Comparison of ENCODE assay signal across 27 cellular contexts in the genomic region with DNA sequence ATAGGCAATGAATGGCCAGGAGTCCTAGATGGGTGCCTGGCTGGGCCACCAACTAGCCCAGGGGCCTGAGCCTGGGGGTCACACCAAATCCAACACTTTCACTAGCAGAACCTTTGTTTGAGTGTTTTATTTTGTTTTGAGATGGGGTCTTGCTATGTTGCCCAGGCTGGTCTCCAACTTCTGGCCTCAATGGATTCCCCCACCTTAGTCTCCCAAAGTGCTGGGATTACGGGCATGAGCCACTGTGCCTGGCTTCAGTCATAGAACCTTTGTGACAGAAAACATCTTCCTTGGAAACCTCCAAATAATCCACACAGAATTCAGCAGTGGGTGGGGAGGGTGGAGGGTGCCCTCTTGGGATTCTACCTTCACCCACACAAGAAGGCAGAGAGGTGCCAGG. TPM values are rescaled to one million over a fixed set of nuclear protein-coding genes. Genes with fewer than 3 reads are reported as not detected.
DNase-seq lines count a peak whose midpoint lies in the region; ATAC-seq, FAIRE-seq and TF ChIP-seq lines count a peak whose summit lies in the region.
"Had no signal": no experiment of that assay in that cellular context is flagged by ENCODE, and none has a peak within 500 bp of the region (broad histone marks: within the 10 kb centered on the region; RNA-seq: fewer than 3 reads in every experiment).

No MANE protein-coding gene starts in this region.

- intact Hi-C loops in activated naive CD4-positive, alpha-beta T cell treated with anti-CD3 and anti-CD28 coated beads for 36 hours (cut with micrococcal nuclease): no loop called here
- intact Hi-C loops in K562 (cut with micrococcal nuclease): no loop called here
- intact Hi-C loops in spleen (cut with DNase I; ENCODE audit: low total_unique reads): no loop called here

- CTCF ChIA-PET in activated naive CD4-positive, alpha-beta T cell treated with anti-CD3 and anti-CD28 coated beads, Interleukin-2, amount 10 ng/mL, durations not matched to agents 7 days and 5 days (lab: Charles Lee): interaction anchor here (1.2 kb wide), 1 partner anchor 207 kb away, joined by 3 read pairs; no protein-coding TSS in a partner anchor
- CTCF ChIA-PET in activated naive CD4-positive, alpha-beta T cell treated with anti-CD3 and anti-CD28 coated beads for 36 hours (lab: Charles Lee): interaction anchor here (1.5 kb wide), 1 partner anchor 12 kb away, joined by 4 read pairs; no protein-coding TSS in a partner anchor
- CTCF ChIA-PET in K562 (lab: Yijun Ruan, JAX; ENCODE audit: low intra/inter-chr PET ratio): no interaction called here

- no peak for DNase-seq in activated naive CD4-positive, alpha-beta T cell treated with anti-CD3 and anti-CD28 coated beads, Interleukin-2, amount 10 ng/mL, durations not matched to agents 7 days and 5 days
- no peak for DNase-seq in activated naive CD4-positive, alpha-beta T cell treated with anti-CD3 and anti-CD28 coated beads for 36 hours
- no peak for DNase-seq in K562 (ENCODE audit: extremely low read depth in 1 of 4, low spot score in 3 of 4)
- no peak for DNase-seq in spleen
- DNase-seq in NCI-H2107 treated with DMSO at 0.1 percent for 48 hours (lab: John Stamatoyannopoulos, UW; ENCODE audit: unreplicated experiment): no peak
- DNase-seq: activated CD4-positive, alpha-beta memory T cell treated with anti-CD3 and anti-CD28 coated beads, Interleukin-2, amount 10 ng/mL, durations not matched to agents 7 days and 5 days; activated T-cell treated with anti-CD3 and anti-CD28 coated beads, Interleukin-2, amount 50 U/mL, for 72 hours; body of pancreas; endodermal cell; IMR-90; NCI-H748 treated with DMSO at 0.1 percent for 48 hours; posterior cingulate gyrus; stimulated activated CD4-positive, alpha-beta T cell treated with anti-CD3 and anti-CD28 coated beads, Interleukin-2, amount 100 ng/mL, for 48 hours; T-helper 17 cell had no signal

- FAIRE-seq in K562 (lab: Jason Lieb, UNC): no peak
- FAIRE-seq: A204.1, colon, GM18507, urothelium cell line had no signal

- H3K9me3 Mint-ChIP-seq in activated naive CD4-positive, alpha-beta T cell treated with anti-CD3 and anti-CD28 coated beads, Interleukin-2, amount 10 ng/mL, durations not matched to agents 7 days and 5 days: no peaks in the 10 kb centered on the region
- H3K9me3 Mint-ChIP-seq in activated naive CD4-positive, alpha-beta T cell treated with anti-CD3 and anti-CD28 coated beads for 36 hours: no peaks in the 10 kb centered on the region
- H3K9me3 Mint-ChIP-seq: activated CD4-positive, alpha-beta memory T cell treated with anti-CD3 and anti-CD28 coated beads, Interleukin-2, amount 10 ng/mL, durations not matched to agents 7 days and 5 days; activated naive CD4-positive, alpha-beta T cell treated with anti-CD3 and anti-CD28 coated beads, Interleukin-2, amount 50 U/mL, for 72 hours; activated T-cell treated with anti-CD3 and anti-CD28 coated beads, Interleukin-2, amount 50 U/mL, for 72 hours; endodermal cell had no signal

- H3K4me1 ChIP-seq in K562 (replicated peaks in 1 of 2; ENCODE audit: control insufficient read depth in 2 of 2, insufficient read depth in 2 of 2, low read length in 2 of 2) (peaks cover 30 to 42% of the 10 kb centered on the region in 2 experiments; a peak in 4 of 5 replicates), spleen (peaks cover 27 to 97% (median 66%) of the 10 kb centered on the region in 6 donors)

- no peaks in the 10 kb centered on the region for H4K20me1 ChIP-seq in K562 (replicated peaks; ENCODE audit: control insufficient read depth, insufficient read depth, low read length)

- no peak for TF ChIP-seq EP300 in K562 (IDR thresholded peaks at IDR 0.05; ENCODE audit: low read length)

- no peaks in the 10 kb centered on the region for H3K27me3 ChIP-seq in K562 (ENCODE audit: control insufficient read depth in 2 of 2, insufficient read depth in 2 of 2, low read length in 2 of 2)
- no peaks in the 10 kb centered on the region for H3K27me3 ChIP-seq in spleen (replicated peaks in 1 of 7)
- H3K27me3 ChIP-seq: body of pancreas had no signal

- ATAC-seq in K562 (no peak), GM21515 (IDR thresholded peaks at IDR 0.05; ENCODE audit: unreplicated experiment) (no peak)
- ATAC-seq: activated naive CD4-positive, alpha-beta T cell treated with anti-CD3 and anti-CD28 coated beads, Interleukin-2, amount 50 U/mL, for 72 hours; activated T-cell treated with anti-CD3 and anti-CD28 coated beads, Interleukin-2, amount 50 U/mL, for 72 hours; body of pancreas; T-helper 17 cell had no signal

- no peaks in the 10 kb centered on the region for H3K27me3 Mint-ChIP-seq in activated naive CD4-positive, alpha-beta T cell treated with anti-CD3 and anti-CD28 coated beads, Interleukin-2, amount 10 ng/mL, durations not matched to agents 7 days and 5 days
- no peaks in the 10 kb centered on the region for H3K27me3 Mint-ChIP-seq in activated naive CD4-positive, alpha-beta T cell treated with anti-CD3 and anti-CD28 coated beads for 36 hours (ENCODE audit: low read depth)
- H3K27me3 Mint-ChIP-seq: activated CD4-positive, alpha-beta memory T cell treated with anti-CD3 and anti-CD28 coated beads, Interleukin-2, amount 10 ng/mL, durations not matched to agents 7 days and 5 days; T-helper 17 cell had no signal

- no peaks in the 10 kb centered on the region; the same call in 2 of the 3 replicates for H3K36me3 ChIP-seq in K562 (ENCODE audit: control insufficient read depth, insufficient read depth, low read length)
- peaks cover 0 to 38% (median 10%) of the 10 kb centered on the region in 6 donors for H3K36me3 ChIP-seq in spleen

- no peak overlapping the region for H3K4me3 ChIP-seq in K562
- peak overlapping the region in 7 of 8 donors; percentile 8 to 67 (median 38) for H3K4me3 ChIP-seq in spleen
- H3K4me3 ChIP-seq: body of pancreas, lung, skin epidermis had no signal

- TF ChIP-seq CTCF in K562 (IDR thresholded peaks at IDR 0.05 in 2 of 3, conservative IDR thresholded peaks at IDR 0.05 in 1 of 3; ENCODE audit: insufficient read depth in 2 of 3, low read depth in 1 of 3, low read length in 3 of 3) (no peak), spleen (IDR thresholded peaks at IDR 0.05 in 8 of 11, conservative IDR thresholded peaks at IDR 0.05 in 3 of 11) (no peak)

- POLR2A ChIA-PET in K562 (lab: Yijun Ruan, JAX): no interaction called here

- WGBS in K562 (ENCODE audit: insufficient coverage, low coverage, missing lambda C conversion rate): 88% methylated on average over 1 of the region's 1 CpG
- 81 to 88% (median 83%) methylated on average over 1 of the region's 1 CpG for WGBS in spleen, 5 donors

- no peak overlapping the region for H2AFZ ChIP-seq in K562 (ENCODE audit: low read depth, low read length)

- in situ Hi-C loops in K562 (cut with MboI): no loop called here

- TF ChIP-seq RAD21 in K562 (CRISPR knock-in tag; conservative IDR thresholded peaks at IDR 0.05 in 1 of 2, IDR thresholded peaks at IDR 0.05 in 1 of 2): no peak

- TF ChIP-seq POLR2A in K562 (conservative IDR thresholded peaks at IDR 0.05): no peak
- TF ChIP-seq POLR2A in spleen (IDR thresholded peaks at IDR 0.05): no peak

- H3K9me3 ChIP-seq in K562 (replicated peaks; ENCODE audit: control insufficient read depth, insufficient read depth, low read depth, low read length) (no peaks in the 10 kb centered on the region), spleen (no peaks in the 10 kb centered on the region)
- H3K9me3 ChIP-seq: body of pancreas had no signal

- peak overlapping the region; percentile 64 for H3K27ac Mint-ChIP-seq in activated naive CD4-positive, alpha-beta T cell treated with anti-CD3 and anti-CD28 coated beads, Interleukin-2, amount 10 ng/mL, durations not matched to agents 7 days and 5 days
- H3K27ac Mint-ChIP-seq in activated naive CD4-positive, alpha-beta T cell treated with anti-CD3 and anti-CD28 coated beads for 36 hours: no peak overlapping the region
- H3K27ac Mint-ChIP-seq: activated CD4-positive, alpha-beta memory T cell treated with anti-CD3 and anti-CD28 coated beads, Interleukin-2, amount 10 ng/mL, durations not matched to agents 7 days and 5 days; activated naive CD4-positive, alpha-beta T cell treated with anti-CD3 and anti-CD28 coated beads, Interleukin-2, amount 50 U/mL, for 72 hours; endodermal cell; T-helper 17 cell had no signal

- H3K4me1 Mint-ChIP-seq in activated naive CD4-positive, alpha-beta T cell treated with anti-CD3 and anti-CD28 coated beads, Interleukin-2, amount 10 ng/mL, durations not matched to agents 7 days and 5 days: peaks cover 47% of the 10 kb centered on the region
- H3K4me1 Mint-ChIP-seq in activated naive CD4-positive, alpha-beta T cell treated with anti-CD3 and anti-CD28 coated beads for 36 hours (ENCODE audit: low read depth): peaks cover 40% of the 10 kb centered on the region

- H3K36me3 Mint-ChIP-seq in activated naive CD4-positive, alpha-beta T cell treated with anti-CD3 and anti-CD28 coated beads, Interleukin-2, amount 10 ng/mL, durations not matched to agents 7 days and 5 days: no peaks in the 10 kb centered on the region
- no peaks in the 10 kb centered on the region for H3K36me3 Mint-ChIP-seq in activated naive CD4-positive, alpha-beta T cell treated with anti-CD3 and anti-CD28 coated beads for 36 hours (ENCODE audit: low read depth)

- H3K79me2 ChIP-seq in K562 (ENCODE audit: control insufficient read depth, insufficient read depth, low read length): peaks cover 16% of the 10 kb centered on the region

- 0 out of 4 replicates have a peak overlapping the region, but pooled peaks of 1 of the 2 experiments have one; percentile 56 for H3K9ac ChIP-seq in K562 (ENCODE audit: insufficient read depth in 1 of 2, low read depth in 2 of 2, low read length in 2 of 2)

- no peak overlapping the region for H3K4me2 ChIP-seq in K562 (ENCODE audit: insufficient read depth, low read length)

- BruUV-seq in K562 (replicated peaks; lab: Mats Ljungman, UMichigan): no TSS peak

- no peak overlapping the region for H3K4me3 Mint-ChIP-seq in activated naive CD4-positive, alpha-beta T cell treated with anti-CD3 and anti-CD28 coated beads, Interleukin-2, amount 10 ng/mL, durations not matched to agents 7 days and 5 days
- no peak overlapping the region for H3K4me3 Mint-ChIP-seq in activated naive CD4-positive, alpha-beta T cell treated with anti-CD3 and anti-CD28 coated beads for 36 hours
- H3K4me3 Mint-ChIP-seq: activated CD4-positive, alpha-beta memory T cell treated with anti-CD3 and anti-CD28 coated beads, Interleukin-2, amount 10 ng/mL, durations not matched to agents 7 days and 5 days; activated T-cell treated with anti-CD3 and anti-CD28 coated beads, Interleukin-2, amount 50 U/mL, for 72 hours; endodermal cell; T-helper 17 cell had no signal

- H3K27ac ChIP-seq in K562 (ENCODE audit: extremely low read depth, low read depth, low read length) (no peak overlapping the region), spleen (peak overlapping the region in 7 of 8 donors; percentile 85 to 99 (median 93))
- H3K27ac ChIP-seq: body of pancreas, HL-60, VCaP had no signal

- peaks cover 4% of the 10 kb centered on the region for H3K9me1 ChIP-seq in K562 (ENCODE audit: control insufficient read depth, insufficient read depth, low read length)

RNA-seq across cellular contexts. Expression of a gene that starts 6.1 kb away (rescaled TPM):
- total RNA-seq in activated naive CD4-positive, alpha-beta T cell treated with anti-CD3 and anti-CD28 coated beads for 36 hours: 10 to 100 TPM; 48.2 to 60.0 TPM
- 26.1 and 58.3 TPM in 2 replicates for total RNA-seq in K562 (2011; cell fraction: chromatin; rRNA removed; ENCODE audit: low replicate concordance)
- 30.5 and 42.7 TPM in 2 replicates for total RNA-seq in K562 (2011; cell fraction: nucleolus; rRNA removed)
- 28.7 and 35.1 TPM in 2 replicates for total RNA-seq in K562 (2011; cell fraction: nucleoplasm; rRNA removed)
- total RNA-seq in K562 (2014; rRNA removed) (8.4 and 12.7 TPM in 2 replicates), K562 (2014; rRNA removed; fragmentation: Illumina TruSeq; extraction: Trizol) (10.6 and 13.0 TPM in 2 replicates), K562 (2015; rRNA removed; fragmentation: Illumina TruSeq; extraction: Trizol) (11.9 and 12.2 TPM in 2 replicates), K562 (2021) (57.8 and 63.1 TPM in 2 replicates), spleen (100 to 1,000 TPM in 6 of 7 donors, 10 to 100 TPM in 1; 87.7 to 256 (median 132) TPM)
- polyA plus RNA-seq in K562 (2011; rRNA removed) (19.9 and 22.9 TPM in 2 replicates), K562 (2014; fragmentation: Illumina TruSeq; extraction: Trizol) (50.6 and 59.4 TPM in 2 replicates), K562 (2014; fragmentation: Nextera tagmentation; extraction: Ambion mirVana) (1 to 10 TPM; 1.2 to 1.7 TPM), K562 (2014; rRNA removed) (37.6 and 39.7 TPM in 2 replicates), spleen (10 to 100 TPM; 26.6 to 77.3 (median 31.4) TPM)
- polyA plus RNA-seq in K562 (2011; cell fraction: cytosol; rRNA removed): 18.1 and 22.9 TPM in 2 replicates
- 9.4 and 10.8 TPM in 2 replicates for polyA plus RNA-seq in K562 (2011; cell fraction: nucleus; rRNA removed)
- polyA plus RNA-seq in K562 (2012): 53.1 and 56.7 TPM in 2 replicates
- 16.0 and 20.3 TPM in 2 replicates for polyA minus RNA-seq in K562 (2011; rRNA and poly(A)+ RNA removed)
- polyA minus RNA-seq in K562 (2011; cell fraction: cytosol; rRNA and poly(A)+ RNA removed): 18.1 and 18.7 TPM in 2 replicates
- polyA minus RNA-seq in K562 (2011; cell fraction: nucleus; rRNA and poly(A)+ RNA removed): 7.5 and 8.3 TPM in 2 replicates

RNA-seq across cellular contexts. Expression of a gene that starts 20.9 kb away (rescaled TPM):
- 10 to 100 TPM; 50.9 to 53.0 TPM for total RNA-seq in activated naive CD4-positive, alpha-beta T cell treated with anti-CD3 and anti-CD28 coated beads for 36 hours
- 9.8 and 27.6 TPM in 2 replicates for total RNA-seq in K562 (2011; cell fraction: chromatin; rRNA removed; ENCODE audit: low replicate concordance)
- 23.5 and 24.9 TPM in 2 replicates for total RNA-seq in K562 (2011; cell fraction: nucleolus; rRNA removed)
- total RNA-seq in K562 (2011; cell fraction: nucleoplasm; rRNA removed): 12.7 and 15.1 TPM in 2 replicates
- total RNA-seq in K562 (2014; rRNA removed) (65.4 and 71.9 TPM in 2 replicates), K562 (2014; rRNA removed; fragmentation: Illumina TruSeq; extraction: Trizol) (15.4 and 16.0 TPM in 2 replicates), K562 (2015; rRNA removed; fragmentation: Illumina TruSeq; extraction: Trizol) (43.5 and 51.7 TPM in 2 replicates), K562 (2021) (85.9 and 96.0 TPM in 2 replicates), spleen (10 to 100 TPM; 25.5 to 36.8 (median 30.6) TPM)
- polyA plus RNA-seq in K562 (2011; rRNA removed) (14.3 and 14.8 TPM in 2 replicates), K562 (2014; fragmentation: Illumina TruSeq; extraction: Trizol) (45.7 and 48.9 TPM in 2 replicates), K562 (2014; fragmentation: Nextera tagmentation; extraction: Ambion mirVana) (1 to 10 TPM; 2.9 to 3.1 TPM), K562 (2014; rRNA removed) (44.5 and 47.8 TPM in 2 replicates), spleen (10 to 100 TPM; 19.6 to 31.4 (median 24.3) TPM)
- polyA plus RNA-seq in K562 (2011; cell fraction: cytosol; rRNA removed): 15.9 and 30.2 TPM in 2 replicates
- polyA plus RNA-seq in K562 (2011; cell fraction: nucleus; rRNA removed): 34.7 and 64.0 TPM in 2 replicates
- 39.1 and 39.7 TPM in 2 replicates for polyA plus RNA-seq in K562 (2012)
- polyA minus RNA-seq in K562 (2011; rRNA and poly(A)+ RNA removed): 4.1 and 7.6 TPM in 2 replicates
- polyA minus RNA-seq in K562 (2011; cell fraction: cytosol; rRNA and poly(A)+ RNA removed): 22.9 and 32.7 TPM in 2 replicates
- 4.8 and 5.0 TPM in 2 replicates for polyA minus RNA-seq in K562 (2011; cell fraction: nucleus; rRNA and poly(A)+ RNA removed)

RNA-seq across cellular contexts. Expression of a gene that starts 24.9 kb away (rescaled TPM):
- total RNA-seq in activated naive CD4-positive, alpha-beta T cell treated with anti-CD3 and anti-CD28 coated beads for 36 hours: 10 to 100 TPM; 54.7 to 56.6 TPM
- 7.9 and 16.6 TPM in 2 replicates for total RNA-seq in K562 (2011; cell fraction: chromatin; rRNA removed; ENCODE audit: low replicate concordance)
- 18.7 and 23.9 TPM in 2 replicates for total RNA-seq in K562 (2011; cell fraction: nucleolus; rRNA removed)
- 14.1 and 22.4 TPM in 2 replicates for total RNA-seq in K562 (2011; cell fraction: nucleoplasm; rRNA removed)
- total RNA-seq in K562 (2014; rRNA removed): 54.8 and 85.6 TPM in 2 replicates
- 29.4 and 30.7 TPM in 2 replicates for total RNA-seq in K562 (2014; rRNA removed; fragmentation: Illumina TruSeq; extraction: Trizol)
- total RNA-seq in K562 (2015; rRNA removed; fragmentation: Illumina TruSeq; extraction: Trizol): 38.0 and 39.3 TPM in 2 replicates
- 59.6 and 66.6 TPM in 2 replicates for total RNA-seq in K562 (2021)
- polyA plus RNA-seq in K562 (2011; rRNA removed): 43.1 and 69.4 TPM in 2 replicates
- polyA plus RNA-seq in K562 (2011; cell fraction: cytosol; rRNA removed): 75.6 and 117 TPM in 2 replicates
- polyA plus RNA-seq in K562 (2011; cell fraction: nucleus; rRNA removed): 22.8 and 25.8 TPM in 2 replicates
- polyA plus RNA-seq in K562 (2012): 72.6 and 87.5 TPM in 2 replicates
- 59.5 and 60.9 TPM in 2 replicates for polyA plus RNA-seq in K562 (2014; fragmentation: Illumina TruSeq; extraction: Trizol)
- polyA plus RNA-seq in K562 (2014; fragmentation: Nextera tagmentation; extraction: Ambion mirVana): 1 to 10 TPM; 6.0 to 8.0 TPM
- 52.7 and 53.3 TPM in 2 replicates for polyA plus RNA-seq in K562 (2014; rRNA removed)
- 19.4 and 39.5 TPM in 2 replicates for polyA minus RNA-seq in K562 (2011; rRNA and poly(A)+ RNA removed)
- polyA minus RNA-seq in K562 (2011; cell fraction: cytosol; rRNA and poly(A)+ RNA removed): 43.6 and 47.1 TPM in 2 replicates
- 11.0 and 13.6 TPM in 2 replicates for polyA minus RNA-seq in K562 (2011; cell fraction: nucleus; rRNA and poly(A)+ RNA removed)
- total RNA-seq in spleen: 10 to 100 TPM in 3 of 7 donors, 1 to 10 TPM in 4; 4.0 to 24.8 (median 7.0) TPM
- polyA plus RNA-seq in spleen: 10 to 100 TPM in 2 of 3 donors, 1 to 10 TPM in 1; 3.8 to 12.5 (median 10.1) TPM

RNA-seq across cellular contexts. Expression of a gene that starts 25.9 kb away (rescaled TPM):
- not detected for total RNA-seq in activated naive CD4-positive, alpha-beta T cell treated with anti-CD3 and anti-CD28 coated beads for 36 hours
- total RNA-seq in K562 (2011; cell fraction: chromatin; rRNA removed; ENCODE audit: low replicate concordance): 0.83 and 2.1 TPM in 2 replicates
- 3.7 and 4.5 TPM in 2 replicates for total RNA-seq in K562 (2011; cell fraction: nucleolus; rRNA removed)
- 1.8 and 2.1 TPM in 2 replicates for total RNA-seq in K562 (2011; cell fraction: nucleoplasm; rRNA removed)
- total RNA-seq in K562 (2014; rRNA removed) (0.45 and 1.5 TPM in 2 replicates), K562 (2014; rRNA removed; fragmentation: Illumina TruSeq; extraction: Trizol) (0.35 TPM in 1 of 2 replicates, not detected in the other), K562 (2015; rRNA removed; fragmentation: Illumina TruSeq; extraction: Trizol) (0.29 and 0.53 TPM in 2 replicates), K562 (2021) (1.1 and 2.1 TPM in 2 replicates), spleen (1 to 10 TPM in 1 of 7 donors, not detected in 6; 4.9 TPM)
- polyA plus RNA-seq in K562 (2011; rRNA removed) (0.39 and 0.56 TPM in 2 replicates), K562 (2014; fragmentation: Illumina TruSeq; extraction: Trizol) (0.28 and 0.39 TPM in 2 replicates), K562 (2014; fragmentation: Nextera tagmentation; extraction: Ambion mirVana) (not detected), K562 (2014; rRNA removed) (1.8 TPM in 1 of 2 replicates, not detected in the other), spleen (not detected)
- 0.46 and 0.97 TPM in 2 replicates for polyA plus RNA-seq in K562 (2011; cell fraction: cytosol; rRNA removed)
- polyA plus RNA-seq in K562 (2011; cell fraction: nucleus; rRNA removed): 1.2 and 3.8 TPM in 2 replicates
- 0.62 and 0.68 TPM in 2 replicates for polyA plus RNA-seq in K562 (2012)
- 0.14 TPM in 1 of 2 replicates, not detected in the other for polyA minus RNA-seq in K562 (2011; rRNA and poly(A)+ RNA removed)
- polyA minus RNA-seq in K562 (2011; cell fraction: cytosol; rRNA and poly(A)+ RNA removed): not detected in 2 replicates
- 1.5 and 3.0 TPM in 2 replicates for polyA minus RNA-seq in K562 (2011; cell fraction: nucleus; rRNA and poly(A)+ RNA removed)
- total RNA-seq: activated naive CD4-positive, alpha-beta T cell treated with anti-CD3 and anti-CD28 coated beads, Interleukin-2, amount 50 U/mL, for 72 hours; activated T-cell treated with anti-CD3 and anti-CD28 coated beads, Interleukin-2, amount 50 U/mL, for 72 hours; body of pancreas; fibroblast of lung; IMR-90; myocyte had no signal
- polyA plus RNA-seq: BJ, fibroblast of lung, IMR-90 had no signal

RNA-seq across cellular contexts. Expression of a gene that starts 38.9 kb away (rescaled TPM):
- total RNA-seq in activated naive CD4-positive, alpha-beta T cell treated with anti-CD3 and anti-CD28 coated beads for 36 hours: under 1 TPM; 0.45 to 0.96 TPM
- total RNA-seq in K562 (2011; cell fraction: chromatin; rRNA removed; ENCODE audit: low replicate concordance): 1.7 and 5.3 TPM in 2 replicates
- 5.5 and 5.7 TPM in 2 replicates for total RNA-seq in K562 (2011; cell fraction: nucleolus; rRNA removed)
- 4.1 and 5.0 TPM in 2 replicates for total RNA-seq in K562 (2011; cell fraction: nucleoplasm; rRNA removed)
- total RNA-seq in K562 (2014; rRNA removed) (3.1 and 3.9 TPM in 2 replicates), K562 (2014; rRNA removed; fragmentation: Illumina TruSeq; extraction: Trizol) (0.69 and 0.73 TPM in 2 replicates), K562 (2015; rRNA removed; fragmentation: Illumina TruSeq; extraction: Trizol) (1.6 and 1.9 TPM in 2 replicates), K562 (2021) (1.9 and 2.9 TPM in 2 replicates), spleen (1 to 10 TPM; 1.8 to 8.0 (median 2.0) TPM)
- polyA plus RNA-seq in K562 (2011; rRNA removed) (1.2 and 2.1 TPM in 2 replicates), K562 (2014; fragmentation: Illumina TruSeq; extraction: Trizol) (2.6 and 3.2 TPM in 2 replicates), K562 (2014; fragmentation: Nextera tagmentation; extraction: Ambion mirVana) (under 1 TPM; 0.25 to 0.37 TPM), K562 (2014; rRNA removed) (5.4 and 5.6 TPM in 2 replicates), spleen (1 to 10 TPM; 1.5 to 2.2 (median 1.9) TPM)
- polyA plus RNA-seq in K562 (2011; cell fraction: cytosol; rRNA removed): 2.1 and 3.0 TPM in 2 replicates
- 8.6 and 12.9 TPM in 2 replicates for polyA plus RNA-seq in K562 (2011; cell fraction: nucleus; rRNA removed)
- polyA plus RNA-seq in K562 (2012): 3.6 and 4.2 TPM in 2 replicates
- not detected in 2 replicates for polyA minus RNA-seq in K562 (2011; rRNA and poly(A)+ RNA removed)
- polyA minus RNA-seq in K562 (2011; cell fraction: cytosol; rRNA and poly(A)+ RNA removed): 0.91 TPM in 1 of 2 replicates, not detected in the other
- 1.8 and 1.9 TPM in 2 replicates for polyA minus RNA-seq in K562 (2011; cell fraction: nucleus; rRNA and poly(A)+ RNA removed)
